ENCODE assay signal across 15 cellular contexts in genomic region chr11:10603721-10604297, GRCh38. TPM values are rescaled to one million over a fixed set of nuclear protein-coding genes. Genes with fewer than 3 reads are reported as not detected.
DNase-seq lines count a peak whose midpoint lies in the region; ATAC-seq and TF ChIP-seq lines count a peak whose summit lies in the region.
"Had no signal": no experiment of that assay in that cellular context is flagged by ENCODE, and none has a peak within 500 bp of the region (broad histone marks: within the 10 kb centered on the region; RNA-seq: fewer than 3 reads in every experiment).

No MANE protein-coding gene starts in this region.

- H3K4me1 Mint-ChIP-seq in CD14-positive monocyte, result peaks cover 99% of the 10 kb centered on the region
- H3K4me1 Mint-ChIP-seq in memory B cell, result peaks cover 65% of the 10 kb centered on the region
- peaks cover 64 to 91% of the 10 kb centered on the region in 2 donors for H3K4me1 Mint-ChIP-seq in stimulated activated naive B cell treated with anti-CD40 and anti-IgM and Interleukin-4, amounts not matched to agents 10 μg/mL and 1 μg/mL and 100 μg/mL, for 72 hours
- H3K4me1 Mint-ChIP-seq in type B pancreatic cell (ENCODE audit: unreplicated experiment), result peaks cover 44% of the 10 kb centered on the region
- H3K4me1 Mint-ChIP-seq: stimulated activated naive CD8-positive, alpha-beta T cell treated with anti-CD3 and anti-CD28 coated beads, Interleukin-15, amount 100 ng/mL, for 72 hours had no signal

- H3K27ac ChIP-seq in caudate nucleus (ENCODE audit: low read depth, low read length), result peak overlapping the region; percentile 68
- H3K27ac ChIP-seq: SJCRH30 had no signal

- ATAC-seq in memory B cell (ENCODE audit: low read depth) (no peak), HG03460 (IDR thresholded peaks at IDR 0.05; ENCODE audit: unreplicated experiment) (no peak), esophagus mucosa (no peak)
- no peak for ATAC-seq in stimulated activated naive B cell treated with anti-CD40 and anti-IgM and Interleukin-4, amounts not matched to agents 10 μg/mL and 1 μg/mL and 100 μg/mL, for 72 hours (replicated peaks)
- ATAC-seq: naive thymus-derived CD8-positive, alpha-beta T cell; stimulated activated naive CD8-positive, alpha-beta T cell treated with anti-CD3 and anti-CD28 coated beads, Interleukin-15, amount 100 ng/mL, for 72 hours had no signal

- H3K9me3 Mint-ChIP-seq in CD14-positive monocyte (peaks cover 0 to 2% (median 0%) of the 10 kb centered on the region in 7 donors), memory B cell (no peaks in the 10 kb centered on the region), type B pancreatic cell (no peaks in the 10 kb centered on the region)
- no peaks in the 10 kb centered on the region for H3K9me3 Mint-ChIP-seq in stimulated activated naive B cell treated with anti-CD40 and anti-IgM and Interleukin-4, amounts not matched to agents 10 μg/mL and 1 μg/mL and 100 μg/mL, for 72 hours
- H3K9me3 Mint-ChIP-seq: naive thymus-derived CD8-positive, alpha-beta T cell; stimulated activated naive CD8-positive, alpha-beta T cell treated with anti-CD3 and anti-CD28 coated beads, Interleukin-15, amount 100 ng/mL, for 72 hours had no signal

- H3K27me3 Mint-ChIP-seq in CD14-positive monocyte (ENCODE audit: low read depth in 3 of 3), result peaks cover 0 to 2% (median 1%) of the 10 kb centered on the region in 3 donors
- H3K27me3 Mint-ChIP-seq in memory B cell, result no peaks in the 10 kb centered on the region
- H3K27me3 Mint-ChIP-seq in stimulated activated naive B cell treated with anti-CD40 and anti-IgM and Interleukin-4, amounts not matched to agents 10 μg/mL and 1 μg/mL and 100 μg/mL, for 72 hours, result no peaks in the 10 kb centered on the region
- H3K27me3 Mint-ChIP-seq in type B pancreatic cell, result no peaks in the 10 kb centered on the region

- H3K4me3 Mint-ChIP-seq in CD14-positive monocyte (peak overlapping the region; percentile 56 to 88), memory B cell (no peak overlapping the region), type B pancreatic cell (no peak overlapping the region)
- H3K4me3 Mint-ChIP-seq in stimulated activated naive B cell treated with anti-CD40 and anti-IgM and Interleukin-4, amounts not matched to agents 10 μg/mL and 1 μg/mL and 100 μg/mL, for 72 hours, result no peak overlapping the region
- H3K4me3 Mint-ChIP-seq: naive thymus-derived CD8-positive, alpha-beta T cell; stimulated activated naive CD8-positive, alpha-beta T cell treated with anti-CD3 and anti-CD28 coated beads, Interleukin-15, amount 100 ng/mL, for 72 hours had no signal

- intact Hi-C loops in CD14-positive monocyte (cut with micrococcal nuclease), result no loop called here

- no peak for TF ChIP-seq CTCF in CD14-positive monocyte (IDR thresholded peaks at IDR 0.05)
- no peak for TF ChIP-seq CTCF in type B pancreatic cell (conservative IDR thresholded peaks at IDR 0.05)

- DNase-seq in CD14-positive monocyte (ENCODE audit: low spot score) (no peak), caudate nucleus (lab: John Stamatoyannopoulos, UW) (no peak), memory B cell (ENCODE audit: low spot score in 2 of 2) (no peak), type B pancreatic cell (ENCODE audit: extremely low spot score, unreplicated experiment) (no peak), NCI-H1436 treated with DMSO at 0.1 percent for 48 hours (lab: John Stamatoyannopoulos, UW) (no peak)
- no peak for DNase-seq in stimulated activated naive B cell treated with anti-CD40 and anti-IgM and Interleukin-4, amounts not matched to agents 10 μg/mL and 1 μg/mL and 100 μg/mL, for 72 hours
- DNase-seq: activated CD4-positive, alpha-beta T cell treated with anti-CD3 and anti-CD28 coated beads, Interleukin-2, amount 50 U/mL, for 1 hour; anterior cingulate cortex; foreskin melanocyte; naive thymus-derived CD8-positive, alpha-beta T cell; stimulated activated naive CD8-positive, alpha-beta T cell treated with anti-CD3 and anti-CD28 coated beads, Interleukin-15, amount 100 ng/mL, for 72 hours; T1000 had no signal

- H3K27ac Mint-ChIP-seq in CD14-positive monocyte (peak overlapping the region; percentile 83 to 99 (median 94)), memory B cell (peak overlapping the region; percentile 60), type B pancreatic cell (no peak overlapping the region)
- H3K27ac Mint-ChIP-seq in stimulated activated naive B cell treated with anti-CD40 and anti-IgM and Interleukin-4, amounts not matched to agents 10 μg/mL and 1 μg/mL and 100 μg/mL, for 72 hours, result peak overlapping the region; percentile 81
- H3K27ac Mint-ChIP-seq: stimulated activated naive CD8-positive, alpha-beta T cell treated with anti-CD3 and anti-CD28 coated beads, Interleukin-15, amount 100 ng/mL, for 72 hours had no signal

- peaks cover 18 to 23% of the 10 kb centered on the region in 2 donors for H3K36me3 Mint-ChIP-seq in CD14-positive monocyte
- H3K36me3 Mint-ChIP-seq in memory B cell, result peaks cover 9% of the 10 kb centered on the region
- peaks cover 0 to 5% of the 10 kb centered on the region in 2 donors for H3K36me3 Mint-ChIP-seq in stimulated activated naive B cell treated with anti-CD40 and anti-IgM and Interleukin-4, amounts not matched to agents 10 μg/mL and 1 μg/mL and 100 μg/mL, for 72 hours
- no peaks in the 10 kb centered on the region for H3K36me3 Mint-ChIP-seq in type B pancreatic cell
- H3K36me3 Mint-ChIP-seq: naive thymus-derived CD8-positive, alpha-beta T cell had no signal

RNA-seq across cellular contexts. Expression of gene LYVE1, which starts 35.3 kb away (rescaled TPM):
- under 1 TPM in 1 of 2 donors, not detected in 1; 0.31 TPM for polyA plus RNA-seq in CD14-positive monocyte
- 2.7 TPM for total RNA-seq in esophagus mucosa
- total RNA-seq in type B pancreatic cell (ENCODE audit: low replicate concordance), result not detected in 2 replicates
- total RNA-seq: naive thymus-derived CD8-positive, alpha-beta T cell; SJCRH30 had no signal
- polyA plus RNA-seq: naive thymus-derived CD8-positive, alpha-beta T cell had no signal

Comparison
In these comparisons a context has a peak if more than half of its experiments do, and no peak if none do; other contexts are left out.
1. H3K4me3 Mint-ChIP-seq: peak in CD14-positive monocyte (2 of 2); none in memory B cell (single experiment), stimulated activated naive B cell treated with anti-CD40 and anti-IgM and Interleukin-4, amounts not matched to agents 10 μg/mL and 1 μg/mL and 100 μg/mL, for 72 hours (0 of 2) and type B pancreatic cell (single experiment).